8 cellular contexts compared by ENCODE assay signal in the genomic region with DNA sequence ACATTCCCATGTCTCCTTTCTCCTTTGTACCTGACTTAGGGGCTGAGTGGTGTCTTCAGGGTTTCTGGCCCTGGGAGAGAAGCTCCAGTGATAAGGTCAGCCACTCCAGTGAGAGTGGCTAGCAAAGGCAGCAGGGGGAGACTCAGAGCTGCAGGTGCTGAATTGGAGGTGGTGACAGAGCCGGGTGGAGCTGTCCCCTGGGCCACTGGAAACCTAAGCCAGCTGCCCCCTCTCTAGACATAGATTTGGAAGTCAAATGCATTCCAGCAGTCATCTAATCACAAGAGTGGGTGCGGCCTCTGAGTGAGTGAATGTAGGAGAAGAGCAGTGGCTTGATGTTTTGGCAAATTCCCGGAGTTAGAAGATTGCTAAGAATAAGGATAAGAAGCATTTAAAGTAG. TPM values are rescaled to one million over a fixed set of nuclear protein-coding genes. Genes with fewer than 3 reads are reported as not detected.
DNase-seq lines count a peak whose midpoint lies in the region; ATAC-seq and TF ChIP-seq lines count a peak whose summit lies in the region.

No MANE protein-coding gene starts in this region.

- H2AFZ ChIP-seq in OCI-LY3 (ENCODE audit: low read depth, low read length) = no peak overlapping the region

- peaks cover 27% of the 10 kb centered on the region for H3K79me2 ChIP-seq in OCI-LY3 (ENCODE audit: low read length)

- H3K4me2 ChIP-seq in OCI-LY3 (ENCODE audit: low read length) = peak overlapping the region; percentile 10

- peaks cover 65% of the 10 kb centered on the region for H4K20me1 ChIP-seq in OCI-LY3 (ENCODE audit: insufficient read depth, low read length)

- no peaks in the 10 kb centered on the region for H3K9me3 ChIP-seq in right atrium auricular region
- no peaks in the 10 kb centered on the region for H3K9me3 ChIP-seq in OCI-LY3 (ENCODE audit: insufficient read depth, low read length)
- no peaks in the 10 kb centered on the region for H3K9me3 ChIP-seq in heart left ventricle
- H3K9me3 ChIP-seq in upper lobe of right lung = no peaks in the 10 kb centered on the region

- H3K9ac ChIP-seq in OCI-LY3 (ENCODE audit: low read length) = no peak overlapping the region

- peak; percentile 56 for DNase-seq in Right ventricle myocardium superior
- DNase-seq in right atrium auricular region (ENCODE audit: low spot score) = no peak
- DNase-seq in heart left ventricle = peak in 4 of 5 donors; percentile 55 to 72 (median 60)
- no peak for DNase-seq in upper lobe of right lung
- DNase-seq in DMS79 (lab: John Stamatoyannopoulos, UW) = no peak

- TF ChIP-seq POLR2A in heart left ventricle (IDR thresholded peaks at IDR 0.05) = no peak

- intact Hi-C loops in Right ventricle myocardium superior (cut with DNase I) = no loop called here
- intact Hi-C loops in heart left ventricle (cut with DNase I) = no loop called here
- intact Hi-C loops in upper lobe of right lung (cut with DNase I) = no loop called here

- H3K4me1 ChIP-seq in right atrium auricular region = peaks cover 0 to 45% of the 10 kb centered on the region in 2 donors
- H3K4me1 ChIP-seq in OCI-LY3 (ENCODE audit: low read length) = peaks cover 21% of the 10 kb centered on the region
- peaks cover 0 to 58% (median 28%) of the 10 kb centered on the region in 12 donors for H3K4me1 ChIP-seq in heart left ventricle
- H3K4me1 ChIP-seq in upper lobe of right lung = peaks cover 30% of the 10 kb centered on the region

- peak; percentile 96 for ATAC-seq in Right ventricle myocardium superior (ENCODE audit: poor library complexity)
- peak; percentile 79 to 94 (median 91) for ATAC-seq in heart left ventricle
- peak; percentile 81 for ATAC-seq in upper lobe of right lung
- ATAC-seq in GM21360 (IDR thresholded peaks at IDR 0.05; ENCODE audit: unreplicated experiment) = no peak
- ATAC-seq in GM21447 (IDR thresholded peaks at IDR 0.05; ENCODE audit: unreplicated experiment) = no peak

- H3K27ac ChIP-seq in right atrium auricular region (no peak overlapping the region), OCI-LY3 (ENCODE audit: low read length) (no peak overlapping the region), heart left ventricle (peak overlapping the region in 1 of 12 donors; percentile 30), upper lobe of right lung (peak overlapping the region; percentile 38)

- WGBS in heart left ventricle, 4 donors = 30 to 39% (median 38%) methylated on average over 3 of the region's 3 CpGs

- TF ChIP-seq CTCF in right atrium auricular region (IDR thresholded peaks at IDR 0.05) (peak in 1 of 2 donors; percentile 51), OCI-LY3 (IDR thresholded peaks at IDR 0.05; ENCODE audit: low read depth, low read length) (peak; percentile 72), heart left ventricle (IDR thresholded peaks at IDR 0.05) (peak in 10 of 12 donors; percentile 5 to 55 (median 36)), upper lobe of right lung (IDR thresholded peaks at IDR 0.05) (peak; percentile 15)

- no peak overlapping the region for H3K4me3 ChIP-seq in right atrium auricular region
- no peak overlapping the region for H3K4me3 ChIP-seq in OCI-LY3 (ENCODE audit: low read length)
- no peak overlapping the region for H3K4me3 ChIP-seq in heart left ventricle
- no peak overlapping the region for H3K4me3 ChIP-seq in upper lobe of right lung

- no peaks in the 10 kb centered on the region for H3K27me3 ChIP-seq in right atrium auricular region
- peaks cover 14% of the 10 kb centered on the region for H3K27me3 ChIP-seq in OCI-LY3 (ENCODE audit: low read depth, low read length)
- H3K27me3 ChIP-seq in heart left ventricle = no peaks in the 10 kb centered on the region
- no peaks in the 10 kb centered on the region for H3K27me3 ChIP-seq in upper lobe of right lung

- H3K36me3 ChIP-seq in right atrium auricular region = no peaks in the 10 kb centered on the region
- H3K36me3 ChIP-seq in OCI-LY3 (replicated peaks; ENCODE audit: low read depth, low read length) = no peaks in the 10 kb centered on the region
- H3K36me3 ChIP-seq in heart left ventricle = peaks cover 0 to 3% (median 0%) of the 10 kb centered on the region in 9 donors
- H3K36me3 ChIP-seq in upper lobe of right lung = no peaks in the 10 kb centered on the region

RNA-seq across cellular contexts. Expression of a gene that starts 28.5 kb away (rescaled TPM):
- 15.3 TPM for total RNA-seq in Right ventricle myocardium superior
- 10 to 100 TPM; 17.7 to 29.9 TPM for total RNA-seq in right atrium auricular region
- 10 to 100 TPM; 13.0 to 30.5 (median 19.0) TPM for total RNA-seq in heart left ventricle
- 1 to 10 TPM; 5.5 to 5.8 TPM for polyA plus RNA-seq in heart left ventricle
- 35.9 TPM for total RNA-seq in upper lobe of right lung

Comparison
In these comparisons a context has a peak if more than half of its experiments do, and no peak if none do; other contexts are left out.
1. DNase-seq: peak in Right ventricle myocardium superior (single experiment) and heart left ventricle (4 of 5); none in right atrium auricular region (single experiment), upper lobe of right lung (single experiment) and DMS79 (single experiment).
2. ATAC-seq: peak in Right ventricle myocardium superior (single experiment), heart left ventricle (4 of 4) and upper lobe of right lung (single experiment); none in GM21360 (single experiment) and GM21447 (single experiment).